In genomic region chr3:194255252-194256039, GRCh38 we compare ENCODE assay signal across 9 cellular contexts.
DNase-seq lines count a peak whose midpoint lies in the region; ATAC-seq lines count a peak whose summit lies in the region.
"Had no signal": no experiment of that assay in that cellular context is flagged by ENCODE, and none has a peak within 500 bp of the region (broad histone marks: within the 10 kb centered on the region; RNA-seq: fewer than 3 reads in every experiment).

No MANE protein-coding gene starts in this region.

- DNase-seq in SHP77 (lab: John Stamatoyannopoulos, UW) (peak; percentile 18 to 37), SHP77 treated with DMSO at 0.1 percent for 48 hours (lab: John Stamatoyannopoulos, UW) (no peak), SKM-1 treated with dmso at 0.1 percent for 144 hours (lab: John Stamatoyannopoulos, UW; ENCODE audit: unreplicated experiment) (peak; percentile 97), superior temporal gyrus (ENCODE audit: extremely low spot score) (no peak)
- DNase-seq in activated naive CD8-positive, alpha-beta T cell treated with anti-CD3 and anti-CD28 coated beads, Interleukin-2, amount 50 U/mL, for 24 hours = peak; percentile 47

- peak overlapping the region; percentile 61 for H3K9ac ChIP-seq in mucosa of stomach (ENCODE audit: low read length)

- H3K27ac Mint-ChIP-seq in activated naive CD8-positive, alpha-beta T cell treated with anti-CD3 and anti-CD28 coated beads, Interleukin-2, amount 50 U/mL, for 24 hours = peak overlapping the region; percentile 78
- peak overlapping the region; percentile 58 for H3K27ac Mint-ChIP-seq in stimulated activated naive CD8-positive, alpha-beta T cell treated with anti-CD3 and anti-CD28 coated beads, Interleukin-15, Interleukin-2, amounts not matched to agents 100 ng/mL and 50 ng/mL, for 24 hours

- peaks cover 5% of the 10 kb centered on the region for H3K27me3 ChIP-seq in mucosa of stomach (ENCODE audit: control insufficient read depth, insufficient read depth, low read length)

- H3K27me3 Mint-ChIP-seq in activated naive CD8-positive, alpha-beta T cell treated with anti-CD3 and anti-CD28 coated beads, Interleukin-2, amount 50 U/mL, for 24 hours = peaks cover 4% of the 10 kb centered on the region
- peaks cover 4% of the 10 kb centered on the region for H3K27me3 Mint-ChIP-seq in stimulated activated naive CD8-positive, alpha-beta T cell treated with anti-CD3 and anti-CD28 coated beads, Interleukin-15, Interleukin-2, amounts not matched to agents 100 ng/mL and 50 ng/mL, for 24 hours

- no peaks in the 10 kb centered on the region for H3K9me3 ChIP-seq in mucosa of stomach (ENCODE audit: control insufficient read depth, low read length)

- H3K4me1 Mint-ChIP-seq in activated naive CD8-positive, alpha-beta T cell treated with anti-CD3 and anti-CD28 coated beads, Interleukin-2, amount 50 U/mL, for 24 hours = peaks cover 12% of the 10 kb centered on the region
- H3K4me1 Mint-ChIP-seq in stimulated activated naive CD8-positive, alpha-beta T cell treated with anti-CD3 and anti-CD28 coated beads, Interleukin-15, Interleukin-2, amounts not matched to agents 100 ng/mL and 50 ng/mL, for 24 hours (ENCODE audit: low read depth) = peaks cover 10% of the 10 kb centered on the region

- H3K36me3 ChIP-seq in mucosa of stomach (ENCODE audit: control insufficient read depth, insufficient read depth, low read length) = no peaks in the 10 kb centered on the region

- H3K4me3 ChIP-seq in mucosa of stomach (ENCODE audit: low read length) = peak overlapping the region; percentile 33
- H3K4me3 ChIP-seq: A549 had no signal

- peaks cover 15% of the 10 kb centered on the region for H3K4me1 ChIP-seq in mucosa of stomach (ENCODE audit: control insufficient read depth, insufficient read depth, low read length)
- H3K4me1 ChIP-seq: A549 had no signal

- peaks cover 4% of the 10 kb centered on the region for H3K9me3 Mint-ChIP-seq in activated naive CD8-positive, alpha-beta T cell treated with anti-CD3 and anti-CD28 coated beads, Interleukin-2, amount 50 U/mL, for 24 hours
- H3K9me3 Mint-ChIP-seq in stimulated activated naive CD8-positive, alpha-beta T cell treated with anti-CD3 and anti-CD28 coated beads, Interleukin-15, Interleukin-2, amounts not matched to agents 100 ng/mL and 50 ng/mL, for 24 hours = peaks cover 8% of the 10 kb centered on the region

- H3K4me3 Mint-ChIP-seq in activated naive CD8-positive, alpha-beta T cell treated with anti-CD3 and anti-CD28 coated beads, Interleukin-2, amount 50 U/mL, for 24 hours = peak overlapping the region; percentile 41
- H3K4me3 Mint-ChIP-seq in stimulated activated naive CD8-positive, alpha-beta T cell treated with anti-CD3 and anti-CD28 coated beads, Interleukin-15, Interleukin-2, amounts not matched to agents 100 ng/mL and 50 ng/mL, for 24 hours = peak overlapping the region; percentile 37

- ATAC-seq in activated naive CD8-positive, alpha-beta T cell treated with anti-CD3 and anti-CD28 coated beads, Interleukin-2, amount 50 U/mL, for 24 hours = peak; percentile 76
- ATAC-seq in HG03196 (IDR thresholded peaks at IDR 0.05; ENCODE audit: unreplicated experiment) = no peak

- H3K36me3 Mint-ChIP-seq in activated naive CD8-positive, alpha-beta T cell treated with anti-CD3 and anti-CD28 coated beads, Interleukin-2, amount 50 U/mL, for 24 hours (ENCODE audit: low read depth) = no peaks in the 10 kb centered on the region
- H3K36me3 Mint-ChIP-seq in stimulated activated naive CD8-positive, alpha-beta T cell treated with anti-CD3 and anti-CD28 coated beads, Interleukin-15, Interleukin-2, amounts not matched to agents 100 ng/mL and 50 ng/mL, for 24 hours (ENCODE audit: low read depth) = no peaks in the 10 kb centered on the region

Comparison
In these comparisons a context has a peak if more than half of its experiments do, and no peak if none do; other contexts are left out.
1. DNase-seq: peak in SHP77 (2 of 2), SKM-1 treated with dmso at 0.1 percent for 144 hours (single experiment) and activated naive CD8-positive, alpha-beta T cell treated with anti-CD3 and anti-CD28 coated beads, Interleukin-2, amount 50 U/mL, for 24 hours (single experiment); none in SHP77 treated with DMSO at 0.1 percent for 48 hours (single experiment) and superior temporal gyrus (single experiment).